In the genomic region with DNA sequence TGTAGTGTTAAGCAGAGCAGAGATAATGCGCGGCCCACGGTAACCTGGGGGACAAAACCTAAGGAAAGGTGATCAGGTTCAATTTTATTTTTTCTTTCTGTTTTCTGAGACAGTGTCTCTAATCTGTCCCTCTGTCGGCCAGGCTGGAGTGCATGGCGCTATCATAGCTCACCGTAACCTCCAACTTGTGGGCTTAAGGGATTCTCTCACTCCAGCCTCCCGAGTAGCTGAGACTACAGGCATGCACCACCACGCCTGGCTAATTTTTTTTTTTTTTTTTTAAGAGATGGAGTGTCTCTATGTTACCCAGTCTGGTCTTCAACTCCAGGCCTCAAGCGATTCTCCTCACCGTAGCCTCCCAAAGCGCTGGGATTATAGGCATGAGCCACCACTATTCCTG, we compare ENCODE assay signal across 6 cellular contexts. TPM values are rescaled to one million over a fixed set of nuclear protein-coding genes. Genes with fewer than 3 reads are reported as not detected.
DNase-seq lines count a peak whose midpoint lies in the region; ATAC-seq and TF ChIP-seq lines count a peak whose summit lies in the region.

No MANE protein-coding gene starts in this region.

- H3K27ac ChIP-seq in SJCRH30 (no peak overlapping the region), gastroesophageal sphincter (peak overlapping the region in 2 of 4 donors; percentile 32 to 38), stomach (peak overlapping the region in 3 of 5 donors; percentile 43 to 70 (median 60))

- H3K36me3 ChIP-seq in SJCRH30, result no peaks in the 10 kb centered on the region
- no peaks in the 10 kb centered on the region for H3K36me3 ChIP-seq in gastroesophageal sphincter
- H3K36me3 ChIP-seq in stomach, result no peaks in the 10 kb centered on the region

- H3K4me3 ChIP-seq in SJCRH30 (peak overlapping the region; percentile 75), gastroesophageal sphincter (peak overlapping the region; percentile 51 to 67), stomach (peak overlapping the region; percentile 64 to 88 (median 80))

- TF ChIP-seq EP300 in gastroesophageal sphincter (IDR thresholded peaks at IDR 0.05), result no peak
- no peak for TF ChIP-seq EP300 in stomach (IDR thresholded peaks at IDR 0.05)

- TF ChIP-seq CTCF in gastroesophageal sphincter (IDR thresholded peaks at IDR 0.05) (no peak), stomach (IDR thresholded peaks at IDR 0.05) (no peak)

- H3K4me1 ChIP-seq in SJCRH30, result peaks cover 9% of the 10 kb centered on the region; the same call in 1 of the 2 replicates
- peaks cover 2 to 23% (median 6%) of the 10 kb centered on the region in 3 donors for H3K4me1 ChIP-seq in gastroesophageal sphincter
- H3K4me1 ChIP-seq in stomach, result peaks cover 30 to 48% (median 39%) of the 10 kb centered on the region in 4 donors

- ATAC-seq in gastroesophageal sphincter (peak; percentile 46), HG03280 (IDR thresholded peaks at IDR 0.05; ENCODE audit: unreplicated experiment) (no peak)

- H3K27me3 ChIP-seq in SJCRH30 (no peaks in the 10 kb centered on the region), gastroesophageal sphincter (no peaks in the 10 kb centered on the region), stomach (no peaks in the 10 kb centered on the region)

- TF ChIP-seq POLR2A in gastroesophageal sphincter (IDR thresholded peaks at IDR 0.05) (no peak), stomach (IDR thresholded peaks at IDR 0.05) (no peak)

- DNase-seq in SJCRH30, result no peak
- DNase-seq in stomach, result no peak
- no peak for DNase-seq in kidney tubule cell (ENCODE audit: low spot score)
- no peak for DNase-seq in NOMO-1 treated with dmso at 0.1 percent for 144 hours (lab: John Stamatoyannopoulos, UW; ENCODE audit: unreplicated experiment)

- 36 to 40% methylated on average over 10 to 11 of the region's 11 CpGs for WGBS in gastroesophageal sphincter (ENCODE audit: low coverage in 1 of 2), 2 donors
- WGBS in stomach, 5 donors, result 42 to 51% (median 46%) methylated on average over 11 of the region's 11 CpGs

- H3K9me3 ChIP-seq in SJCRH30 (replicated peaks), result no peaks in the 10 kb centered on the region
- no peaks in the 10 kb centered on the region for H3K9me3 ChIP-seq in gastroesophageal sphincter
- no peaks in the 10 kb centered on the region for H3K9me3 ChIP-seq in stomach

- intact Hi-C loops in stomach (cut with DNase I; ENCODE audit: low total_unique reads), result no loop called here

RNA-seq across cellular contexts. Expression of a gene that starts 0.7 kb away (rescaled TPM):
- not detected in 2 replicates for total RNA-seq in SJCRH30 (2014; rRNA removed; shearing (Covaris generic))
- 10 to 100 TPM in 1 of 4 donors, 1 to 10 TPM in 3; 5.2 to 13.7 (median 7.9) TPM for total RNA-seq in gastroesophageal sphincter
- total RNA-seq in stomach, result 1 to 10 TPM in 2 of 5 donors, under 1 TPM in 1, not detected in 2; 0.58 to 1.7 (median 1.2) TPM
- 1 to 10 TPM; 5.4 to 10.0 (median 5.8) TPM for polyA plus RNA-seq in stomach

RNA-seq across cellular contexts. Expression of a gene that starts 23.5 kb away (rescaled TPM):
- 0.15 and 0.16 TPM in 2 replicates for total RNA-seq in SJCRH30 (2014; rRNA removed; shearing (Covaris generic))
- total RNA-seq in gastroesophageal sphincter, result 1 to 10 TPM; 4.9 to 7.1 (median 5.2) TPM
- total RNA-seq in stomach, result 1 to 10 TPM in 4 of 5 donors, under 1 TPM in 1; 0.58 to 9.0 (median 5.5) TPM
- 1 to 10 TPM in 2 of 3 donors, under 1 TPM in 1; 0.37 to 2.7 (median 1.7) TPM for polyA plus RNA-seq in stomach

RNA-seq across cellular contexts. Expression of a gene that starts 27.5 kb away (rescaled TPM):
- total RNA-seq in SJCRH30 (2014; rRNA removed; shearing (Covaris generic)), result 18.8 and 19.7 TPM in 2 replicates
- total RNA-seq in gastroesophageal sphincter (10 to 100 TPM; 14.0 to 26.0 (median 19.2) TPM), stomach (10 to 100 TPM in 4 of 5 donors, 1 to 10 TPM in 1; 4.1 to 65.9 (median 29.0) TPM)
- polyA plus RNA-seq in stomach, result 10 to 100 TPM; 11.8 to 28.9 (median 19.2) TPM

RNA-seq across cellular contexts. Expression of a gene that starts 32.1 kb away (rescaled TPM):
- total RNA-seq in SJCRH30 (2014; rRNA removed; shearing (Covaris generic)), result 19.5 and 21.2 TPM in 2 replicates
- 10 to 100 TPM; 22.1 to 29.1 (median 28.1) TPM for total RNA-seq in gastroesophageal sphincter
- 10 to 100 TPM; 15.6 to 42.3 (median 25.2) TPM for total RNA-seq in stomach
- polyA plus RNA-seq in stomach, result 10 to 100 TPM; 23.0 to 46.6 (median 38.4) TPM

RNA-seq across cellular contexts. Expression of a gene that starts 40.9 kb away (rescaled TPM):
- 232 and 246 TPM in 2 replicates for total RNA-seq in SJCRH30 (2014; rRNA removed; shearing (Covaris generic))
- total RNA-seq in gastroesophageal sphincter, result 100 to 1,000 TPM in 3 of 4 donors, 10 to 100 TPM in 1; 75.7 to 135 (median 117) TPM
- total RNA-seq in stomach, result 10 to 100 TPM in 4 of 5 donors, 1 to 10 TPM in 1; 9.3 to 81.3 (median 44.6) TPM
- polyA plus RNA-seq in stomach, result 100 to 1,000 TPM in 2 of 3 donors, 10 to 100 TPM in 1; 79.3 to 113 (median 101) TPM
